Comparison of ENCODE assay signal across 1 cellular context in the genomic region with DNA sequence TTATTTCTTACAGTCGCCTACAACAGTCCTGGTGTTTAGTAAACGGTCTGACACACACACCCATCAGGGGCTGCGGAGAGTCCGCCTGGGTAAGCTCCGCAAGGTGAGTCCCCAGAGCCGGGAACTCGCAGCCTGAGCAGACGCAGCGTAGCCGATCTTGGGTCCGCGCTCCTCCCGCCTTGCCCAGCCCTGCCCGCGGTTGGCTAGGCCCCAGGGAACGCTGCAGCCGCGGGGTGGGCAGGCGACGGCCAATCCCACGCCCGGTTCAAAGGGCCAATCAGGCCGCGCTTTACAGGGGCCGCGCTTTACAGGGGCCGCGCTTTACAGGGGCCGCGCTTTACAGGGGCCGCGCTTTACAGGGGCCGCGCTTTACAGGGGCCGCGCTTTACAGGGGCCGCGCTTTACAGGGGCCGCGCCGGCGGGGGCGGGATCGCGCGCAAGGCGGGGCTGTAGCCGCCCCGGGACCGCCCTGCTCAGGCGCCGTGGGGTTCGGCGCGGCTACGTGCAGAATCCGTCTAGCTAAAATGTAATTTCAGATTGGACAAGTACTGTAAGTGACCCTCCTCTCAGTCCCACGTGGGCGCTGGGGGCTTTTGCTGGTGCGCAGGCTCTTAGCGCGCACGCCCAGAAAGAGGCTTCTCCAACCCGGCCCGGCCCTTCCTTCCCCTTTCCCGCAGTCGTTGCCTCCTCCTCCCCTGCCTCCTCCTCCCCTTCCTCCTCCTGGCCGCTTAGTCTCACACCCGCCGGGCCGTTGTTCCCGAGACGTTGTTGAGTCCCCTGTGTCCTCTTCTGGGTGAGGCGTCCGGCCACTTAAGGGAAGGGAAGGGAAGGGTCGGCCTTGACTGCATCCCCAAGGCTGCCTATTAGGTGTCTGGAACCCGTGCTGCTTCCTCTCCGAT.
TF ChIP-seq lines count a peak whose summit lies in the region.

A gene with protein sequence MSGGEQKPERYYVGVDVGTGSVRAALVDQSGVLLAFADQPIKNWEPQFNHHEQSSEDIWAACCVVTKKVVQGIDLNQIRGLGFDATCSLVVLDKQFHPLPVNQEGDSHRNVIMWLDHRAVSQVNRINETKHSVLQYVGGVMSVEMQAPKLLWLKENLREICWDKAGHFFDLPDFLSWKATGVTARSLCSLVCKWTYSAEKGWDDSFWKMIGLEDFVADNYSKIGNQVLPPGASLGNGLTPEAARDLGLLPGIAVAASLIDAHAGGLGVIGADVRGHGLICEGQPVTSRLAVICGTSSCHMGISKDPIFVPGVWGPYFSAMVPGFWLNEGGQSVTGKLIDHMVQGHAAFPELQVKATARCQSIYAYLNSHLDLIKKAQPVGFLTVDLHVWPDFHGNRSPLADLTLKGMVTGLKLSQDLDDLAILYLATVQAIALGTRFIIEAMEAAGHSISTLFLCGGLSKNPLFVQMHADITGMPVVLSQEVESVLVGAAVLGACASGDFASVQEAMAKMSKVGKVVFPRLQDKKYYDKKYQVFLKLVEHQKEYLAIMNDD (plus strand): TSS at position 737 of the 899 bp plus-strand sequence. CDS start 24,456 bp downstream, outside the sequence.

TF ChIP-seq in WTC11, 78 proteins besides CTCF, POLR2A, EP300 and RAD21 (continued from another document and continues in another):
- TF ChIP-seq, protein P1, sequence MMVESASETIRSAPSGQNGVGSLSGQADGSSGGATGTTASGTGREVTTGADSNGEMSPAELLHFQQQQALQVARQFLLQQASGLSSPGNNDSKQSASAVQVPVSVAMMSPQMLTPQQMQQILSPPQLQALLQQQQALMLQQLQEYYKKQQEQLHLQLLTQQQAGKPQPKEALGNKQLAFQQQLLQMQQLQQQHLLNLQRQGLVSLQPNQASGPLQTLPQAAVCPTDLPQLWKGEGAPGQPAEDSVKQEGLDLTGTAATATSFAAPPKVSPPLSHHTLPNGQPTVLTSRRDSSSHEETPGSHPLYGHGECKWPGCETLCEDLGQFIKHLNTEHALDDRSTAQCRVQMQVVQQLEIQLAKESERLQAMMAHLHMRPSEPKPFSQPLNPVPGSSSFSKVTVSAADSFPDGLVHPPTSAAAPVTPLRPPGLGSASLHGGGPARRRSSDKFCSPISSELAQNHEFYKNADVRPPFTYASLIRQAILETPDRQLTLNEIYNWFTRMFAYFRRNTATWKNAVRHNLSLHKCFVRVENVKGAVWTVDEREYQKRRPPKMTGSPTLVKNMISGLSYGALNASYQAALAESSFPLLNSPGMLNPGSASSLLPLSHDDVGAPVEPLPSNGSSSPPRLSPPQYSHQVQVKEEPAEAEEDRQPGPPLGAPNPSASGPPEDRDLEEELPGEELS (CRISPR knock-in tag; IDR thresholded peaks at IDR 0.05): no peak
- TF ChIP-seq, protein P2, sequence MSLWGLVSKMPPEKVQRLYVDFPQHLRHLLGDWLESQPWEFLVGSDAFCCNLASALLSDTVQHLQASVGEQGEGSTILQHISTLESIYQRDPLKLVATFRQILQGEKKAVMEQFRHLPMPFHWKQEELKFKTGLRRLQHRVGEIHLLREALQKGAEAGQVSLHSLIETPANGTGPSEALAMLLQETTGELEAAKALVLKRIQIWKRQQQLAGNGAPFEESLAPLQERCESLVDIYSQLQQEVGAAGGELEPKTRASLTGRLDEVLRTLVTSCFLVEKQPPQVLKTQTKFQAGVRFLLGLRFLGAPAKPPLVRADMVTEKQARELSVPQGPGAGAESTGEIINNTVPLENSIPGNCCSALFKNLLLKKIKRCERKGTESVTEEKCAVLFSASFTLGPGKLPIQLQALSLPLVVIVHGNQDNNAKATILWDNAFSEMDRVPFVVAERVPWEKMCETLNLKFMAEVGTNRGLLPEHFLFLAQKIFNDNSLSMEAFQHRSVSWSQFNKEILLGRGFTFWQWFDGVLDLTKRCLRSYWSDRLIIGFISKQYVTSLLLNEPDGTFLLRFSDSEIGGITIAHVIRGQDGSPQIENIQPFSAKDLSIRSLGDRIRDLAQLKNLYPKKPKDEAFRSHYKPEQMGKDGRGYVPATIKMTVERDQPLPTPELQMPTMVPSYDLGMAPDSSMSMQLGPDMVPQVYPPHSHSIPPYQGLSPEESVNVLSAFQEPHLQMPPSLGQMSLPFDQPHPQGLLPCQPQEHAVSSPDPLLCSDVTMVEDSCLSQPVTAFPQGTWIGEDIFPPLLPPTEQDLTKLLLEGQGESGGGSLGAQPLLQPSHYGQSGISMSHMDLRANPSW (CRISPR knock-in tag; conservative IDR thresholded peaks at IDR 0.05; ENCODE audit: low read depth): no peak
- TF ChIP-seq, protein P3, sequence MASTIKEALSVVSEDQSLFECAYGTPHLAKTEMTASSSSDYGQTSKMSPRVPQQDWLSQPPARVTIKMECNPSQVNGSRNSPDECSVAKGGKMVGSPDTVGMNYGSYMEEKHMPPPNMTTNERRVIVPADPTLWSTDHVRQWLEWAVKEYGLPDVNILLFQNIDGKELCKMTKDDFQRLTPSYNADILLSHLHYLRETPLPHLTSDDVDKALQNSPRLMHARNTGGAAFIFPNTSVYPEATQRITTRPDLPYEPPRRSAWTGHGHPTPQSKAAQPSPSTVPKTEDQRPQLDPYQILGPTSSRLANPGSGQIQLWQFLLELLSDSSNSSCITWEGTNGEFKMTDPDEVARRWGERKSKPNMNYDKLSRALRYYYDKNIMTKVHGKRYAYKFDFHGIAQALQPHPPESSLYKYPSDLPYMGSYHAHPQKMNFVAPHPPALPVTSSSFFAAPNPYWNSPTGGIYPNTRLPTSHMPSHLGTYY (CRISPR knock-in tag; IDR thresholded peaks at IDR 0.05): no peak
- TF ChIP-seq, protein P4, sequence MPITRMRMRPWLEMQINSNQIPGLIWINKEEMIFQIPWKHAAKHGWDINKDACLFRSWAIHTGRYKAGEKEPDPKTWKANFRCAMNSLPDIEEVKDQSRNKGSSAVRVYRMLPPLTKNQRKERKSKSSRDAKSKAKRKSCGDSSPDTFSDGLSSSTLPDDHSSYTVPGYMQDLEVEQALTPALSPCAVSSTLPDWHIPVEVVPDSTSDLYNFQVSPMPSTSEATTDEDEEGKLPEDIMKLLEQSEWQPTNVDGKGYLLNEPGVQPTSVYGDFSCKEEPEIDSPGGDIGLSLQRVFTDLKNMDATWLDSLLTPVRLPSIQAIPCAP (CRISPR knock-in tag; IDR thresholded peaks at IDR 0.05): no peak
- TF ChIP-seq RELA (CRISPR knock-in tag; IDR thresholded peaks at IDR 0.05; ENCODE audit: borderline replicate concordance) (no peak), IRF2 (CRISPR knock-in tag; IDR thresholded peaks at IDR 0.05; ENCODE audit: borderline replicate concordance, low read depth) (no peak), GABPB1 (CRISPR knock-in tag; IDR thresholded peaks at IDR 0.05) (peak; percentile 46; the same call in 1 of the 2 replicates), JAZF1 (CRISPR knock-in tag; IDR thresholded peaks at IDR 0.05) (no peak), CREM (CRISPR knock-in tag; IDR thresholded peaks at IDR 0.05) (no peak), PRRX2 (CRISPR knock-in tag; IDR thresholded peaks at IDR 0.05) (no peak), JUN (CRISPR knock-in tag; IDR thresholded peaks at IDR 0.05) (no peak), ZNF219 (CRISPR knock-in tag; IDR thresholded peaks at IDR 0.05; ENCODE audit: borderline replicate concordance) (no peak), KAT7 (CRISPR knock-in tag; IDR thresholded peaks at IDR 0.05; ENCODE audit: borderline replicate concordance) (no peak), RORB (CRISPR knock-in tag; IDR thresholded peaks at IDR 0.05) (no peak), CBFB (CRISPR knock-in tag; IDR thresholded peaks at IDR 0.05; ENCODE audit: low read depth) (no peak), ZNF423 (CRISPR knock-in tag; IDR thresholded peaks at IDR 0.05) (no peak), ETV6 (CRISPR knock-in tag; IDR thresholded peaks at IDR 0.05) (no peak; the same call in 1 of the 2 replicates), GRHL2 (CRISPR knock-in tag; IDR thresholded peaks at IDR 0.05; ENCODE audit: insufficient replicate concordance, severe bottlenecking) (no peak), NFYB (CRISPR knock-in tag; conservative IDR thresholded peaks at IDR 0.05; ENCODE audit: low read depth) (0 out of 2 replicates have a peak, but pooled peaks have one; percentile 35), TEAD4 (CRISPR knock-in tag; IDR thresholded peaks at IDR 0.05) (no peak), NFATC4 (CRISPR knock-in tag; IDR thresholded peaks at IDR 0.05) (no peak), NR3C1 (CRISPR knock-in tag; conservative IDR thresholded peaks at IDR 0.05; ENCODE audit: low read depth) (0 out of 2 replicates have a peak, but pooled peaks have one; percentile 2), ESRRA (CRISPR knock-in tag; IDR thresholded peaks at IDR 0.05; ENCODE audit: borderline replicate concordance) (no peak), SP1 (CRISPR knock-in tag; conservative IDR thresholded peaks at IDR 0.05) (peak; percentile 16), GTF2I (CRISPR knock-in tag; conservative IDR thresholded peaks at IDR 0.05) (no peak), ZNF416 (CRISPR knock-in tag; IDR thresholded peaks at IDR 0.05) (no peak)
- TF ChIP-seq, protein P5, sequence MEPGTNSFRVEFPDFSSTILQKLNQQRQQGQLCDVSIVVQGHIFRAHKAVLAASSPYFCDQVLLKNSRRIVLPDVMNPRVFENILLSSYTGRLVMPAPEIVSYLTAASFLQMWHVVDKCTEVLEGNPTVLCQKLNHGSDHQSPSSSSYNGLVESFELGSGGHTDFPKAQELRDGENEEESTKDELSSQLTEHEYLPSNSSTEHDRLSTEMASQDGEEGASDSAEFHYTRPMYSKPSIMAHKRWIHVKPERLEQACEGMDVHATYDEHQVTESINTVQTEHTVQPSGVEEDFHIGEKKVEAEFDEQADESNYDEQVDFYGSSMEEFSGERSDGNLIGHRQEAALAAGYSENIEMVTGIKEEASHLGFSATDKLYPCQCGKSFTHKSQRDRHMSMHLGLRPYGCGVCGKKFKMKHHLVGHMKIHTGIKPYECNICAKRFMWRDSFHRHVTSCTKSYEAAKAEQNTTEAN (CRISPR knock-in tag; IDR thresholded peaks at IDR 0.05): no peak
- TF ChIP-seq, protein P6, sequence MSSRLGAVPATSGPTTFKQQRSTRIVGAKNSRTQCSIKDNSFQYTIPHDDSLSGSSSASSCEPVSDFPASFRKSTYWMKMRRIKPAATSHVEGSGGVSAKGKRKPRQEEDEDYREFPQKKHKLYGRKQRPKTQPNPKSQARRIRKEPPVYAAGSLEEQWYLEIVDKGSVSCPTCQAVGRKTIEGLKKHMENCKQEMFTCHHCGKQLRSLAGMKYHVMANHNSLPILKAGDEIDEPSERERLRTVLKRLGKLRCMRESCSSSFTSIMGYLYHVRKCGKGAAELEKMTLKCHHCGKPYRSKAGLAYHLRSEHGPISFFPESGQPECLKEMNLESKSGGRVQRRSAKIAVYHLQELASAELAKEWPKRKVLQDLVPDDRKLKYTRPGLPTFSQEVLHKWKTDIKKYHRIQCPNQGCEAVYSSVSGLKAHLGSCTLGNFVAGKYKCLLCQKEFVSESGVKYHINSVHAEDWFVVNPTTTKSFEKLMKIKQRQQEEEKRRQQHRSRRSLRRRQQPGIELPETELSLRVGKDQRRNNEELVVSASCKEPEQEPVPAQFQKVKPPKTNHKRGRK (CRISPR knock-in tag; IDR thresholded peaks at IDR 0.05; ENCODE audit: borderline replicate concordance): no peak
- TF ChIP-seq, protein P7, sequence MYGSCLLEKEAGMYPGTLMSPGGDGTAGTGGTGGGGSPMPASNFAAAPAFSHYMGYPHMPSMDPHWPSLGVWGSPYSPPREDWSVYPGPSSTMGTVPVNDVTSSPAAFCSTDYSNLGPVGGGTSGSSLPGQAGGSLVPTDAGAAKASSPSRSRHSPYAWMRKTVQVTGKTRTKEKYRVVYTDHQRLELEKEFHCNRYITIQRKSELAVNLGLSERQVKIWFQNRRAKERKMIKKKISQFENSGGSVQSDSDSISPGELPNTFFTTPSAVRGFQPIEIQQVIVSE (CRISPR knock-in tag; IDR thresholded peaks at IDR 0.05; ENCODE audit: borderline replicate concordance): no peak
- TF ChIP-seq, protein P8, sequence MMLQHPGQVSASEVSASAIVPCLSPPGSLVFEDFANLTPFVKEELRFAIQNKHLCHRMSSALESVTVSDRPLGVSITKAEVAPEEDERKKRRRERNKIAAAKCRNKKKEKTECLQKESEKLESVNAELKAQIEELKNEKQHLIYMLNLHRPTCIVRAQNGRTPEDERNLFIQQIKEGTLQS (CRISPR knock-in tag; conservative IDR thresholded peaks at IDR 0.05): no peak
- TF ChIP-seq, protein P9, sequence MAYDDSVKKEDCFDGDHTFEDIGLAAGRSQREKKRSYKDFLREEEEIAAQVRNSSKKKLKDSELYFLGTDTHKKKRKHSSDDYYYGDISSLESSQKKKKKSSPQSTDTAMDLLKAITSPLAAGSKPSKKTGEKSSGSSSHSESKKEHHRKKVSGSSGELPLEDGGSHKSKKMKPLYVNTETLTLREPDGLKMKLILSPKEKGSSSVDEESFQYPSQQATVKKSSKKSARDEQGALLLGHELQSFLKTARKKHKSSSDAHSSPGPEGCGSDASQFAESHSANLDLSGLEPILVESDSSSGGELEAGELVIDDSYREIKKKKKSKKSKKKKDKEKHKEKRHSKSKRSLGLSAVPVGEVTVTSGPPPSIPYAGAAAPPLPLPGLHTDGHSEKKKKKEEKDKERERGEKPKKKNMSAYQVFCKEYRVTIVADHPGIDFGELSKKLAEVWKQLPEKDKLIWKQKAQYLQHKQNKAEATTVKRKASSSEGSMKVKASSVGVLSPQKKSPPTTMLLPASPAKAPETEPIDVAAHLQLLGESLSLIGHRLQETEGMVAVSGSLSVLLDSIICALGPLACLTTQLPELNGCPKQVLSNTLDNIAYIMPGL (CRISPR knock-in tag; IDR thresholded peaks at IDR 0.05): peak; percentile 65; the same call in 1 of the 2 replicates
- TF ChIP-seq, protein P10, sequence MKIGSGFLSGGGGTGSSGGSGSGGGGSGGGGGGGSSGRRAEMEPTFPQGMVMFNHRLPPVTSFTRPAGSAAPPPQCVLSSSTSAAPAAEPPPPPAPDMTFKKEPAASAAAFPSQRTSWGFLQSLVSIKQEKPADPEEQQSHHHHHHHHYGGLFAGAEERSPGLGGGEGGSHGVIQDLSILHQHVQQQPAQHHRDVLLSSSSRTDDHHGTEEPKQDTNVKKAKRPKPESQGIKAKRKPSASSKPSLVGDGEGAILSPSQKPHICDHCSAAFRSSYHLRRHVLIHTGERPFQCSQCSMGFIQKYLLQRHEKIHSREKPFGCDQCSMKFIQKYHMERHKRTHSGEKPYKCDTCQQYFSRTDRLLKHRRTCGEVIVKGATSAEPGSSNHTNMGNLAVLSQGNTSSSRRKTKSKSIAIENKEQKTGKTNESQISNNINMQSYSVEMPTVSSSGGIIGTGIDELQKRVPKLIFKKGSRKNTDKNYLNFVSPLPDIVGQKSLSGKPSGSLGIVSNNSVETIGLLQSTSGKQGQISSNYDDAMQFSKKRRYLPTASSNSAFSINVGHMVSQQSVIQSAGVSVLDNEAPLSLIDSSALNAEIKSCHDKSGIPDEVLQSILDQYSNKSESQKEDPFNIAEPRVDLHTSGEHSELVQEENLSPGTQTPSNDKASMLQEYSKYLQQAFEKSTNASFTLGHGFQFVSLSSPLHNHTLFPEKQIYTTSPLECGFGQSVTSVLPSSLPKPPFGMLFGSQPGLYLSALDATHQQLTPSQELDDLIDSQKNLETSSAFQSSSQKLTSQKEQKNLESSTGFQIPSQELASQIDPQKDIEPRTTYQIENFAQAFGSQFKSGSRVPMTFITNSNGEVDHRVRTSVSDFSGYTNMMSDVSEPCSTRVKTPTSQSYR (CRISPR knock-in tag; IDR thresholded peaks at IDR 0.05): no peak
- TF ChIP-seq, protein P11, sequence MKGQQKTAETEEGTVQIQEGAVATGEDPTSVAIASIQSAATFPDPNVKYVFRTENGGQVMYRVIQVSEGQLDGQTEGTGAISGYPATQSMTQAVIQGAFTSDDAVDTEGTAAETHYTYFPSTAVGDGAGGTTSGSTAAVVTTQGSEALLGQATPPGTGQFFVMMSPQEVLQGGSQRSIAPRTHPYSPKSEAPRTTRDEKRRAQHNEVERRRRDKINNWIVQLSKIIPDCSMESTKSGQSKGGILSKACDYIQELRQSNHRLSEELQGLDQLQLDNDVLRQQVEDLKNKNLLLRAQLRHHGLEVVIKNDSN (CRISPR knock-in tag; IDR thresholded peaks at IDR 0.05): peak; percentile 62; the same call in 1 of the 2 replicates
